In genomic region chr5:140262221-140262620, GRCh38 we compare ENCODE assay signal across 9 cellular contexts. TPM values are rescaled to one million over a fixed set of nuclear protein-coding genes. Genes with fewer than 3 reads are reported as not detected.
A peak's percentile ranks its signal among the peaks of the same experiment; 100 is the strongest.
DNase-seq lines count a peak whose midpoint lies in the region; ATAC-seq and TF ChIP-seq lines count a peak whose summit lies in the region.
"Had no signal": no experiment of that assay in that cellular context is flagged by ENCODE, and none has a peak within 500 bp of the region (broad histone marks: within the 10 kb centered on the region; RNA-seq: fewer than 3 reads in every experiment).

No MANE protein-coding gene starts in this region.

- TF ChIP-seq CTCF in breast epithelium (IDR thresholded peaks at IDR 0.05) (no peak), upper lobe of left lung (IDR thresholded peaks at IDR 0.05) (no peak)

- H3K4me1 ChIP-seq in breast epithelium (no peaks in the 10 kb centered on the region), mesodermal cell (ENCODE audit: control insufficient read depth, insufficient read depth, low read length, poor library complexity, severe bottlenecking) (peaks cover 25% of the 10 kb centered on the region), upper lobe of left lung (peaks cover 14 to 27% (median 21%) of the 10 kb centered on the region in 4 donors)

- H3K9me3 ChIP-seq in breast epithelium (no peaks in the 10 kb centered on the region), mesodermal cell (ENCODE audit: control insufficient read depth, low read length) (no peaks in the 10 kb centered on the region), upper lobe of left lung (no peaks in the 10 kb centered on the region)

- ATAC-seq in Right ventricle myocardium superior (ENCODE audit: poor library complexity), result peak; percentile 7
- ATAC-seq in left cardiac atrium, result no peak
- ATAC-seq in upper lobe of left lung (ENCODE audit: low FRiP score in 2 of 2), result no peak
- ATAC-seq in GM19351 (IDR thresholded peaks at IDR 0.05; ENCODE audit: unreplicated experiment), result no peak
- no peak for ATAC-seq in activated CD4-positive, CD25-positive, alpha-beta regulatory T cell treated with anti-CD3 and anti-CD28 coated beads, Interleukin-2, amount 50 U/mL, for 24 hours

- no peaks in the 10 kb centered on the region for H3K27me3 ChIP-seq in breast epithelium
- H3K27me3 ChIP-seq in upper lobe of left lung, result no peaks in the 10 kb centered on the region

- H3K4me3 ChIP-seq in breast epithelium (no peak overlapping the region), mesodermal cell (ENCODE audit: extremely low read depth, insufficient read depth, low read length, poor library complexity, severe bottlenecking) (no peak overlapping the region), upper lobe of left lung (no peak overlapping the region)

- TF ChIP-seq EP300 in upper lobe of left lung (IDR thresholded peaks at IDR 0.05), result no peak

- WGBS in mesodermal cell (ENCODE audit: insufficient coverage in 2 of 2), 2 experiments, result 100% methylated on average over 1 to 2 of the region's 3 CpGs
- WGBS in upper lobe of left lung, 2 donors, result 61 to 83% methylated on average over 3 of the region's 3 CpGs

- H3K27ac ChIP-seq in breast epithelium, result peak overlapping the region; percentile 73 to 77
- peak overlapping the region; percentile 70 for H3K27ac ChIP-seq in mesodermal cell (ENCODE audit: low read depth, low read length, severe bottlenecking)
- H3K27ac ChIP-seq in upper lobe of left lung, result peak overlapping the region; percentile 20 to 70 (median 68)

- DNase-seq in Right ventricle myocardium superior, result no peak
- no peak for DNase-seq in left cardiac atrium
- no peak for DNase-seq in breast epithelium (ENCODE audit: low spot score in 2 of 2)
- no peak for DNase-seq in upper lobe of left lung
- DNase-seq in GM19240 (ENCODE audit: insufficient read length, low spot score), result no peak
- DNase-seq: DND-41 had no signal

- TF ChIP-seq POLR2A in breast epithelium (IDR thresholded peaks at IDR 0.05) (no peak), upper lobe of left lung (IDR thresholded peaks at IDR 0.05) (no peak)

- no peaks in the 10 kb centered on the region for H3K36me3 ChIP-seq in breast epithelium
- peaks cover 45% of the 10 kb centered on the region for H3K36me3 ChIP-seq in mesodermal cell (ENCODE audit: control insufficient read depth, insufficient read depth, low read length)
- peaks cover 0 to 4% (median 1%) of the 10 kb centered on the region in 4 donors for H3K36me3 ChIP-seq in upper lobe of left lung

- intact Hi-C loops in Right ventricle myocardium superior (cut with DNase I) (no loop called here), left cardiac atrium (cut with DNase I) (no loop called here), breast epithelium (cut with DNase I; ENCODE audit: low total_unique reads) (no loop called here)

RNA-seq across cellular contexts. Expression of gene PFDN1, which starts 40.7 kb away (rescaled TPM):
- total RNA-seq in Right ventricle myocardium superior, result 68.7 TPM
- 10 to 100 TPM; 49.1 to 54.7 TPM for total RNA-seq in left cardiac atrium
- 10 to 100 TPM; 72.2 to 93.4 (median 86.3) TPM for total RNA-seq in breast epithelium
- polyA plus RNA-seq in mesodermal cell (2013, experiment 1 of 2), result 116 TPM
- 109 TPM for polyA plus RNA-seq in mesodermal cell (2013, experiment 2 of 2)
- 100 to 1,000 TPM in 2 of 6 donors, 10 to 100 TPM in 4; 44.7 to 128 (median 87.7) TPM for total RNA-seq in upper lobe of left lung
